In genomic region chr12:54961190-54961589, GRCh38 we compare ENCODE assay signal across 23 cellular contexts. TPM values are rescaled to one million over a fixed set of nuclear protein-coding genes. Genes with fewer than 3 reads are reported as not detected.
"Had no signal": no experiment of that assay in that cellular context is flagged by ENCODE, and none has a peak within 500 bp of the region (broad histone marks: within the 10 kb centered on the region; RNA-seq: fewer than 3 reads in every experiment).

No MANE protein-coding gene starts in this region.

- H3K27ac Mint-ChIP-seq: brain, memory B cell, nephron progenitor cell, WTC11 had no signal

- H3K9me3 ChIP-seq: gastroesophageal sphincter, left ventricle myocardium inferior, psoas muscle, sigmoid colon, thyroid gland, uterus had no signal

- H3K36me3 Mint-ChIP-seq: brain, WTC11 had no signal

- H3K4me3 Mint-ChIP-seq: brain; effector memory CD8-positive, alpha-beta T cell; memory B cell; nephron progenitor cell; WTC11 had no signal

- H3K27me3 Mint-ChIP-seq: effector memory CD8-positive, alpha-beta T cell; memory B cell had no signal

- H3K27me3 ChIP-seq: sigmoid colon, thyroid gland, uterus had no signal

- H3K27ac ChIP-seq: epithelial cell of prostate, gastroesophageal sphincter, hepatocyte, left ventricle myocardium inferior, psoas muscle, sigmoid colon, thyroid gland, uterus had no signal

- H3K4me3 ChIP-seq: gastroesophageal sphincter, hepatocyte, left ventricle myocardium inferior, psoas muscle, sigmoid colon, thyroid gland, uterus had no signal

- DNase-seq: activated CD4-positive, alpha-beta T cell treated with anti-CD3 and anti-CD28 coated beads, Interleukin-2, amount 50 U/mL, for 1 hour; activated CD8-positive, alpha-beta memory T cell treated with anti-CD3 and anti-CD28 coated beads, Interleukin-2, amount 50 U/mL, for 48 hours; activated effector memory CD4-positive, alpha-beta T cell treated with Interleukin-2 at 50 U/mL for 16 hours; amniotic stem cell; effector memory CD8-positive, alpha-beta T cell; kidney; left ventricle myocardium inferior; nephron progenitor cell; psoas muscle; sigmoid colon; stimulated activated CD4-positive, alpha-beta T cell treated with anti-CD3 and anti-CD28 coated beads, Interleukin-12 subunit alpha, Interleukin-12 subunit beta, amount 100 ng/mL, for 4 hours; stimulated activated CD4-positive, alpha-beta T cell treated with anti-CD3 and anti-CD28 coated beads, Interleukin-4, amount 100 ng/mL, for 1 hour; stimulated activated CD8-positive, alpha-beta memory T cell treated with anti-CD3 and anti-CD28 coated beads, Interleukin-4, amount 100 ng/mL, for 48 hours; SW 1271; thyroid gland; uterus had no signal

- H3K36me3 ChIP-seq: gastroesophageal sphincter, left ventricle myocardium inferior, sigmoid colon, thyroid gland, uterus had no signal

- H3K4me1 ChIP-seq: gastroesophageal sphincter, left ventricle myocardium inferior, psoas muscle, sigmoid colon, uterus had no signal

- ATAC-seq: effector memory CD8-positive, alpha-beta T cell; gastroesophageal sphincter; psoas muscle had no signal

- H3K9me3 Mint-ChIP-seq: effector memory CD8-positive, alpha-beta T cell; memory B cell; nephron progenitor cell; WTC11 had no signal

RNA-seq across cellular contexts. Expression of gene TESPA1, which starts 23.4 kb away (rescaled TPM):
- total RNA-seq: hepatocyte, osteoblast had no signal

RNA-seq across cellular contexts. Expression of gene NEUROD4, which starts 58.6 kb away (rescaled TPM):
- total RNA-seq: gastroesophageal sphincter, hepatocyte, kidney, left ventricle myocardium inferior, osteoblast, psoas muscle, sigmoid colon, thyroid gland, uterus, WTC11 had no signal
